Comparison of ENCODE assay signal across 23 cellular contexts in genomic region chr17:69363488-69364210, GRCh38. TPM values are rescaled to one million over a fixed set of nuclear protein-coding genes. Genes with fewer than 3 reads are reported as not detected.
DNase-seq lines count a peak whose midpoint lies in the region; ATAC-seq, FAIRE-seq and TF ChIP-seq lines count a peak whose summit lies in the region.
"Had no signal": no experiment of that assay in that cellular context is flagged by ENCODE, and none has a peak within 500 bp of the region (broad histone marks: within the 10 kb centered on the region; RNA-seq: fewer than 3 reads in every experiment).

No MANE protein-coding gene starts in this region.

- no peak overlapping the region for H3K4me3 ChIP-seq in breast epithelium
- H3K4me3 ChIP-seq: BLaER1 treated with 17β-estradiol and CSF1 and Interleukin-3, amounts not matched to agents 10 nM and 100 nM; SK-N-MC had no signal

- CTCF ChIA-PET in MCF 10A (lab: Yijun Ruan, JAX): interaction anchor here (1.4 kb wide), 1 partner anchor 161 kb away, joined by 6 read pairs; no protein-coding TSS in a partner anchor

- POLR2A ChIA-PET in MCF 10A (lab: Yijun Ruan, JAX): interaction anchor here (0.6 to 2.3 kb wide), 2 partner anchors 111 to 132 kb away, joined by 4 to 6 read pairs; no protein-coding TSS in a partner anchor

- H3K9me3 ChIP-seq in breast epithelium: no peaks in the 10 kb centered on the region
- H3K9me3 ChIP-seq: BLaER1 treated with 17β-estradiol and CSF1 and Interleukin-3, amounts not matched to agents 10 nM and 100 nM had no signal

- no peaks in the 10 kb centered on the region for H3K27me3 ChIP-seq in breast epithelium
- H3K27me3 ChIP-seq: BLaER1 treated with 17β-estradiol and CSF1 and Interleukin-3, amounts not matched to agents 10 nM and 100 nM had no signal

- no peaks in the 10 kb centered on the region for H3K9me3 Mint-ChIP-seq in MCF 10A (ENCODE audit: unreplicated experiment)
- H3K9me3 Mint-ChIP-seq in stimulated activated naive B cell treated with anti-CD40 and anti-IgM and Interleukin-4, amounts not matched to agents 10 μg/mL and 1 μg/mL and 100 μg/mL, for 72 hours: no peaks in the 10 kb centered on the region
- no peaks in the 10 kb centered on the region for H3K9me3 Mint-ChIP-seq in osteocyte (ENCODE audit: unreplicated experiment)
- H3K9me3 Mint-ChIP-seq: CD4-positive, alpha-beta memory T cell had no signal

- TF ChIP-seq POLR2A in breast epithelium (IDR thresholded peaks at IDR 0.05): no peak

- peak overlapping the region; percentile 63 for H3K27ac Mint-ChIP-seq in MCF 10A (ENCODE audit: low read depth, unreplicated experiment)
- H3K27ac Mint-ChIP-seq in stimulated activated naive B cell treated with anti-CD40 and anti-IgM and Interleukin-4, amounts not matched to agents 10 μg/mL and 1 μg/mL and 100 μg/mL, for 72 hours: no peak overlapping the region
- H3K27ac Mint-ChIP-seq in osteocyte (ENCODE audit: unreplicated experiment): no peak overlapping the region
- H3K27ac Mint-ChIP-seq: CD4-positive, alpha-beta memory T cell had no signal

- DNase-seq in MCF 10A (ENCODE audit: unreplicated experiment) (peak; percentile 77), breast epithelium (ENCODE audit: low spot score in 2 of 2) (no peak), frontal cortex (ENCODE audit: low spot score in 2 of 2) (no peak), osteocyte (ENCODE audit: extremely low spot score, unreplicated experiment) (no peak)
- DNase-seq in stimulated activated naive B cell treated with anti-CD40 and anti-IgM and Interleukin-4, amounts not matched to agents 10 μg/mL and 1 μg/mL and 100 μg/mL, for 72 hours: no peak
- DNase-seq in stimulated activated CD4-positive, alpha-beta T cell treated with anti-CD3 and anti-CD28 coated beads, Interleukin-1b, Interleukin-23, amount 100 ng/mL, for 48 hours: no peak
- DNase-seq: Calu3; CD4-positive, alpha-beta memory T cell; GF-D8; Karpas-422; NCI-H1694; NCI-H2081; NCI-H2171; NCI-H345; NCI-H524; RPMI8226; SHP77 treated with DMSO at 0.1 percent for 48 hours had no signal

- H3K27ac ChIP-seq in breast epithelium: no peak overlapping the region
- H3K27ac ChIP-seq: 22Rv1; BLaER1 treated with 17β-estradiol and CSF1 and Interleukin-3, amounts not matched to agents 10 nM and 100 nM; SK-N-MC had no signal

- no peak for TF ChIP-seq CTCF in MCF 10A (IDR thresholded peaks at IDR 0.05; ENCODE audit: unreplicated experiment)
- TF ChIP-seq CTCF in breast epithelium (IDR thresholded peaks at IDR 0.05): no peak
- no peak for TF ChIP-seq CTCF in osteocyte (IDR thresholded peaks at IDR 0.05)

- intact Hi-C loops in MCF 10A (cut with micrococcal nuclease) (no loop called here), breast epithelium (cut with DNase I; ENCODE audit: low total_unique reads) (no loop called here)

- peaks cover 14% of the 10 kb centered on the region for H3K4me1 Mint-ChIP-seq in MCF 10A (ENCODE audit: insufficient read depth, unreplicated experiment)
- peaks cover 0 to 9% of the 10 kb centered on the region in 2 donors for H3K4me1 Mint-ChIP-seq in stimulated activated naive B cell treated with anti-CD40 and anti-IgM and Interleukin-4, amounts not matched to agents 10 μg/mL and 1 μg/mL and 100 μg/mL, for 72 hours
- no peaks in the 10 kb centered on the region for H3K4me1 Mint-ChIP-seq in osteocyte (ENCODE audit: unreplicated experiment)
- H3K4me1 Mint-ChIP-seq: CD4-positive, alpha-beta memory T cell had no signal

- H3K36me3 Mint-ChIP-seq in MCF 10A (ENCODE audit: insufficient read depth, unreplicated experiment) (no peaks in the 10 kb centered on the region), osteocyte (ENCODE audit: unreplicated experiment) (no peaks in the 10 kb centered on the region)
- no peaks in the 10 kb centered on the region for H3K36me3 Mint-ChIP-seq in stimulated activated naive B cell treated with anti-CD40 and anti-IgM and Interleukin-4, amounts not matched to agents 10 μg/mL and 1 μg/mL and 100 μg/mL, for 72 hours
- H3K36me3 Mint-ChIP-seq: CD4-positive, alpha-beta memory T cell had no signal

- FAIRE-seq in colon (lab: Jason Lieb, UNC) (peak; percentile 91), frontal cortex (lab: Jason Lieb, UNC) (peak; percentile 97)

- H3K27me3 Mint-ChIP-seq in MCF 10A (ENCODE audit: insufficient read depth, unreplicated experiment): no peaks in the 10 kb centered on the region
- H3K27me3 Mint-ChIP-seq in stimulated activated naive B cell treated with anti-CD40 and anti-IgM and Interleukin-4, amounts not matched to agents 10 μg/mL and 1 μg/mL and 100 μg/mL, for 72 hours: peaks cover 5 to 40% of the 10 kb centered on the region in 2 donors
- peaks cover 3% of the 10 kb centered on the region for H3K27me3 Mint-ChIP-seq in osteocyte (ENCODE audit: unreplicated experiment)

- H3K36me3 ChIP-seq in breast epithelium: no peaks in the 10 kb centered on the region
- H3K36me3 ChIP-seq: BLaER1 treated with 17β-estradiol and CSF1 and Interleukin-3, amounts not matched to agents 10 nM and 100 nM had no signal

- no peak for ATAC-seq in stimulated activated naive B cell treated with anti-CD40 and anti-IgM and Interleukin-4, amounts not matched to agents 10 μg/mL and 1 μg/mL and 100 μg/mL, for 72 hours (replicated peaks)
- ATAC-seq in HG03159 (IDR thresholded peaks at IDR 0.05; ENCODE audit: unreplicated experiment): no peak

- H3K4me3 Mint-ChIP-seq in MCF 10A (ENCODE audit: unreplicated experiment): no peak overlapping the region
- no peak overlapping the region for H3K4me3 Mint-ChIP-seq in stimulated activated naive B cell treated with anti-CD40 and anti-IgM and Interleukin-4, amounts not matched to agents 10 μg/mL and 1 μg/mL and 100 μg/mL, for 72 hours
- no peak overlapping the region for H3K4me3 Mint-ChIP-seq in osteocyte (ENCODE audit: unreplicated experiment)
- H3K4me3 Mint-ChIP-seq: CD4-positive, alpha-beta memory T cell had no signal

- BruUV-seq in MCF 10A (replicated peaks; lab: Mats Ljungman, UMichigan): no TSS peak

- H3K4me1 ChIP-seq in breast epithelium: no peaks in the 10 kb centered on the region

RNA-seq across cellular contexts. Expression of gene ABCA5, which starts 36.7 kb away (rescaled TPM):
- total RNA-seq in MCF 10A (2022): 7.6 and 9.6 TPM in 2 replicates
- total RNA-seq in breast epithelium: 100 to 1,000 TPM in 1 of 3 donors, 10 to 100 TPM in 2; 88.8 to 152 (median 93.1) TPM
- total RNA-seq in frontal cortex: 49.3 TPM
- 15.9 and 18.9 TPM in 2 replicates for total RNA-seq in osteocyte
- total RNA-seq: M059J had no signal

RNA-seq across cellular contexts. Expression of gene MAP2K6, which starts 50.8 kb away (rescaled TPM):
- total RNA-seq in MCF 10A (2022) (0.28 and 0.37 TPM in 2 replicates), breast epithelium (10 to 100 TPM; 10.9 to 54.9 (median 16.7) TPM), frontal cortex (30.6 TPM), osteocyte (2.8 TPM in 2 replicates)
